Comparison of ENCODE assay signal across 18 cellular contexts in the genomic region with DNA sequence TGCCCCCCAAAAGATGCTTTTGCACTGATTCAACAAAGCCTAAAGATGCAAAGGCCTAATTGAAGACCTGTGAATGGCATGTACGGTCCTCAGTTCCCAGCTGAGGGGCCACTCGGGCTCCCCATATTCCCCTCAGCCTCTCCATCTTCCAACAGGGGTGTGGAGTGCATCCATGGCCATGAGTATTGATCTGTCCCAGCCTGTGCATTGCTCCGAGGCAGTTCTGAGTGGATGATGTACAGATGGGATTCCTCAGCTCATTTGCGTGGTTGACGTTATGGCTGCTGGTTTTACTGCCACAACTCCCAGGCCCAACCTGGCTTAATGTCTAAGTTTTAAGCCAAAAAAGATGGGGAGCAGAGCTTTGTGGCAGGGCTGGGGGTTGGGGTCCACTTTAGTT.
DNase-seq lines count a peak whose midpoint lies in the region; ATAC-seq and TF ChIP-seq lines count a peak whose summit lies in the region.
"Had no signal": no experiment of that assay in that cellular context is flagged by ENCODE, and none has a peak within 500 bp of the region (broad histone marks: within the 10 kb centered on the region; RNA-seq: fewer than 3 reads in every experiment).

No MANE protein-coding gene starts in this region.

- H3K4me1 Mint-ChIP-seq in CD4-positive, alpha-beta T cell (ENCODE audit: low read depth): peaks cover 77% of the 10 kb centered on the region
- H3K4me1 Mint-ChIP-seq in T-helper 17 cell: peaks cover 65% of the 10 kb centered on the region

- CTCF ChIA-PET in CD4-positive, alpha-beta T cell (lab: Charles Lee): interaction anchor here (1.2 to 1.9 kb wide), 2 partner anchors 10 to 15 kb away, joined by 3 to 4 read pairs; no protein-coding TSS in a partner anchor

- peak overlapping the region; percentile 17 for H3K4me3 Mint-ChIP-seq in CD4-positive, alpha-beta T cell
- peak overlapping the region; percentile 69 for H3K4me3 Mint-ChIP-seq in T-helper 17 cell
- H3K4me3 Mint-ChIP-seq: CD8-positive, alpha-beta T cell; HFFc6 had no signal

- peaks cover 11% of the 10 kb centered on the region for H3K4me1 ChIP-seq in osteoblast (ENCODE audit: insufficient read depth, low read length)

- no peak for ATAC-seq in CD4-positive, alpha-beta T cell (ENCODE audit: poor library complexity)
- ATAC-seq in T-helper 17 cell (no peak), HG03025 (IDR thresholded peaks at IDR 0.05; ENCODE audit: low FRiP score, unreplicated experiment) (no peak), HG03521 (IDR thresholded peaks at IDR 0.05; ENCODE audit: unreplicated experiment) (no peak)
- ATAC-seq: CD8-positive, alpha-beta T cell; HCT116 had no signal

- TF ChIP-seq CTCF in CD4-positive, alpha-beta T cell (IDR thresholded peaks at IDR 0.05): no peak
- no peak for TF ChIP-seq CTCF in osteoblast (IDR thresholded peaks at IDR 0.05; ENCODE audit: extremely low read depth, low read depth, low read length)

- DNase-seq in AG20443 (ENCODE audit: low spot score) (peak; percentile 3), T-helper 17 cell (no peak), osteoblast (ENCODE audit: insufficient read length, low spot score, missing footprints) (peak; percentile 41)
- DNase-seq in CD4-positive, alpha-beta T cell: no peak
- DNase-seq in activated CD8-positive, alpha-beta memory T cell treated with anti-CD3 and anti-CD28 coated beads for 24 hours: no peak
- DNase-seq: ACHN; AML-193; Calu3; CD8-positive, alpha-beta T cell; DMS79 treated with DMSO at 0.1 percent for 48 hours; GF-D8; GOT3; HFFc6; KG1 had no signal

- no peaks in the 10 kb centered on the region for H3K9me3 ChIP-seq in CD4-positive, alpha-beta T cell (ENCODE audit: control insufficient read depth, low read length)
- H3K9me3 ChIP-seq in T-helper 17 cell (ENCODE audit: control insufficient read depth, low read length, poor library complexity, severe bottlenecking) (no peaks in the 10 kb centered on the region), osteoblast (ENCODE audit: low read depth, low read length) (no peaks in the 10 kb centered on the region)

- H3K27me3 Mint-ChIP-seq in CD4-positive, alpha-beta T cell: no peaks in the 10 kb centered on the region
- H3K27me3 Mint-ChIP-seq in T-helper 17 cell: no peaks in the 10 kb centered on the region

- H3K27ac ChIP-seq in CD4-positive, alpha-beta T cell (ENCODE audit: low read depth, low read length): no peak overlapping the region
- no peak overlapping the region for H3K27ac ChIP-seq in osteoblast (ENCODE audit: low read depth, low read length)
- H3K27ac ChIP-seq: C4-2B had no signal

- POLR2A ChIA-PET in CD4-positive, alpha-beta T cell (lab: Charles Lee): interaction anchor here (0.8 to 6.1 kb wide), 4 partner anchors 9 to 163 kb away, joined by 3 to 75 read pairs (median 30); a partner anchor contains a TSS

- H4K20me1 ChIP-seq in osteoblast (ENCODE audit: insufficient read depth, low read length): peaks cover 17% of the 10 kb centered on the region

- H3K4me3 ChIP-seq in osteoblast (ENCODE audit: insufficient read depth, low read length): no peak overlapping the region

- H3K36me3 ChIP-seq in osteoblast (ENCODE audit: insufficient read depth, low read length): peaks cover 8% of the 10 kb centered on the region

- no peak overlapping the region for H2AFZ ChIP-seq in osteoblast (ENCODE audit: low read length)

- peak overlapping the region; percentile 96 for H3K27ac Mint-ChIP-seq in CD4-positive, alpha-beta T cell
- H3K27ac Mint-ChIP-seq in T-helper 17 cell: peak overlapping the region; percentile 99
- H3K27ac Mint-ChIP-seq: CD8-positive, alpha-beta T cell; HFFc6 had no signal

- intact Hi-C loops in CD4-positive, alpha-beta T cell (cut with DNase I, micrococcal nuclease): loop anchor here (5.0 to 10.0 kb wide), 2 partner anchors 156 to 226 kb away; a partner anchor contains a TSS

- H3K36me3 Mint-ChIP-seq in CD4-positive, alpha-beta T cell (ENCODE audit: low read depth): peaks cover 74% of the 10 kb centered on the region
- H3K36me3 Mint-ChIP-seq in T-helper 17 cell (ENCODE audit: low read depth): peaks cover 2% of the 10 kb centered on the region

- H3K79me2 ChIP-seq in osteoblast (ENCODE audit: insufficient read depth, low read length): peaks cover 28% of the 10 kb centered on the region

- no peaks in the 10 kb centered on the region for H3K27me3 ChIP-seq in CD4-positive, alpha-beta T cell (ENCODE audit: control insufficient read depth, insufficient read depth, low read length)
- H3K27me3 ChIP-seq in osteoblast (ENCODE audit: insufficient read depth, low read length): no peaks in the 10 kb centered on the region

- no peak overlapping the region for H3K4me2 ChIP-seq in osteoblast (ENCODE audit: insufficient read depth, low read length)

- no peaks in the 10 kb centered on the region for H3K9me3 Mint-ChIP-seq in CD4-positive, alpha-beta T cell
- H3K9me3 Mint-ChIP-seq: CD8-positive, alpha-beta T cell; HFFc6 had no signal

Comparison
In these comparisons a context has a peak if more than half of its experiments do, and no peak if none do; other contexts are left out.
1. DNase-seq: peak in AG20443 (single experiment) and osteoblast (single experiment); none in CD4-positive, alpha-beta T cell (0 of 10), T-helper 17 cell (0 of 3) and activated CD8-positive, alpha-beta memory T cell treated with anti-CD3 and anti-CD28 coated beads for 24 hours (single experiment).